18 cellular contexts compared by ENCODE assay signal in the genomic region with DNA sequence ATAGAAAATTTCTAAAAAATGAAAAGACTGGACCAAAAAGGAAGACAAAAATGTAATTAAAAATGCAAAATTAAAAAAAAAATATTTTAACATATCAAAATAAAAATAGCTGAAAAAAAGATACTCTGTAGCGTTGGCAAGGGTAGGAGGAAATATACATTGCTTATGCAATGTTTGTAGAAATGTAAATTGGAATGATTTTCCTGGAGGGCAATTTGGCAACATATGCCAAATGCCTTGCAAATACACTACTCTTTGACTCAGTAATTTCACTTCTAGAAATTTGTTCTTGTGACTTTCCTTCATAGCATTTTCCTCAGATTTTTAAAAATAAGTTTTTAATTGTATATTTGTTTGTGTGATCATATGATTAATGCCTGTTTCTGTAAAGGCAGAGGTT.
"Had no signal": no experiment of that assay in that cellular context is flagged by ENCODE, and none has a peak within 500 bp of the region (broad histone marks: within the 10 kb centered on the region; RNA-seq: fewer than 3 reads in every experiment).

No MANE protein-coding gene starts in this region.

- H3K36me3 ChIP-seq: MG63 had no signal

- H3K9me3 ChIP-seq: MG63 had no signal

- H3K4me3 ChIP-seq: MG63 had no signal

- DNase-seq: KBM-7, MG63, NCI-H1092, NCI-H1105 treated with DMSO at 0.1 percent for 48 hours, NCI-H1417 treated with DMSO at 0.1 percent for 48 hours, NCI-H146, NCI-H1694 treated with DMSO at 0.1 percent for 48 hours, NCI-H1930, NCI-H2081, NCI-H2107, NCI-H2227 treated with DMSO at 0.1 percent for 48 hours, NCI-H524, NCI-H526 treated with DMSO at 0.1 percent for 48 hours, NCI-H748 treated with DMSO at 0.1 percent for 48 hours, Right ventricle myocardium superior, RPMI8226, SIG-M5 had no signal

- H3K27me3 ChIP-seq: MG63 had no signal

- FAIRE-seq: RCC 7860 had no signal
